In the genomic region with DNA sequence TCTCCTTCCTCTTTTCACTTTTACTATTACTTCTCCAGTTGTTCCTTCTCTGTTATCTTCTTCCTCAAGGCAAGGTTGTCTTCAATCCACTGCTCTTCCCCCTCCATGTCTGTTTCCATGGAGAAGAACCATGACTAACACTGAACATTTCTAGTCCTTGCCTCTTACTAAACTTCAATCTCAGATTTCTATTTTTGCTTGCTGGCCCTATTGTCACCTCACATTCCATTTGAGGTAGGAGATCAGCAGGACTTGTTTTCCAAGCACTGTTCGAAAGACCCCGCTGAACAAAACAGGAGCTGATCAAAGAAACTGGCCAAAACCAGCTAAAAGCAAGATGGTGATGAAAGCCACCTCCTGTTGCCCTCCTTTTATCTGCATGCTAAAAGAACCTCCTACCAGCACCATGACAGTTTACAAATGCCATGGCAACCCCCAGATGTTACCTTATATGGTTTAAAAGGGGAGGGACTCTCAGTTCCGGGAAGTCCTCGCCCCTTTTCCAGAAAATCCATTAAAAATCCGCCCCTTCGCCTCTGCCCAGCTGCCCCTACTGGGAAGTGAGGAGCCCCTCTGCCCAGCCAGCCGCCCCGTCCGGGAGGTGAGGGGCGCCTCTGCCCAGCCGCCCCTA, we compare ENCODE assay signal across 11 cellular contexts. TPM values are rescaled to one million over a fixed set of nuclear protein-coding genes. Genes with fewer than 3 reads are reported as not detected.
DNase-seq lines count a peak whose midpoint lies in the region; ATAC-seq and TF ChIP-seq lines count a peak whose summit lies in the region.
"Had no signal": no experiment of that assay in that cellular context is flagged by ENCODE, and none has a peak within 500 bp of the region (broad histone marks: within the 10 kb centered on the region; RNA-seq: fewer than 3 reads in every experiment).

No MANE protein-coding gene starts in this region.

- H3K9me3 Mint-ChIP-seq in activated T-cell treated with anti-CD3 and anti-CD28 coated beads, Interleukin-2, amount 50 U/mL, for 72 hours = no peaks in the 10 kb centered on the region
- H3K9me3 Mint-ChIP-seq: CD4-positive, alpha-beta memory T cell had no signal

- peak overlapping the region; percentile 13 for H3K4me2 ChIP-seq in skeletal muscle satellite cell (ENCODE audit: low read length)

- H3K4me3 ChIP-seq in skeletal muscle satellite cell (ENCODE audit: low read length) = no peak overlapping the region
- no peak overlapping the region for H3K4me3 ChIP-seq in MG63
- no peak overlapping the region for H3K4me3 ChIP-seq in gastrocnemius medialis

- H3K36me3 Mint-ChIP-seq in activated T-cell treated with anti-CD3 and anti-CD28 coated beads, Interleukin-2, amount 50 U/mL, for 72 hours (ENCODE audit: insufficient read depth in 2 of 2) = peaks cover 3 to 14% of the 10 kb centered on the region in 2 donors

- H3K36me3 ChIP-seq in skeletal muscle satellite cell (ENCODE audit: insufficient read depth, low read length) (peaks cover 30% of the 10 kb centered on the region), MG63 (peaks cover 47% of the 10 kb centered on the region), gastrocnemius medialis (no peaks in the 10 kb centered on the region)

- peak overlapping the region; percentile 25 for H3K27ac Mint-ChIP-seq in activated T-cell treated with anti-CD3 and anti-CD28 coated beads, Interleukin-2, amount 50 U/mL, for 72 hours

- no peak for TF ChIP-seq POLR2A in gastrocnemius medialis (IDR thresholded peaks at IDR 0.05)

- H3K27ac ChIP-seq in gastrocnemius medialis = no peak overlapping the region

- H3K9ac ChIP-seq in skeletal muscle satellite cell (ENCODE audit: low read depth, low read length) = no peak overlapping the region

- ATAC-seq in activated T-cell treated with anti-CD3 and anti-CD28 coated beads, Interleukin-2, amount 50 U/mL, for 72 hours (replicated peaks in 1 of 2) = no peak
- ATAC-seq in HG03439 (IDR thresholded peaks at IDR 0.05; ENCODE audit: unreplicated experiment) (no peak), gastrocnemius medialis (no peak)

- intact Hi-C loops in gastrocnemius medialis (cut with DNase I; ENCODE audit: low total_unique reads) = no loop called here

- peaks cover 30% of the 10 kb centered on the region for H3K4me1 Mint-ChIP-seq in activated T-cell treated with anti-CD3 and anti-CD28 coated beads, Interleukin-2, amount 50 U/mL, for 72 hours (ENCODE audit: low read depth)

- in situ Hi-C loops in gastrocnemius medialis (cut with MboI; ENCODE audit: low sequenced_read_pairs in 4 of 4) = no loop called here

- no peak for TF ChIP-seq CTCF in gastrocnemius medialis (IDR thresholded peaks at IDR 0.05 in 4 of 5, conservative IDR thresholded peaks at IDR 0.05 in 1 of 5)

- no peak for DNase-seq in activated T-cell treated with anti-CD3 and anti-CD28 coated beads, Interleukin-2, amount 50 U/mL, for 72 hours
- DNase-seq in activated T-cell treated with anti-CD3 and anti-CD28 coated beads for 4 hours (no peak), SK-N-DZ (ENCODE audit: low spot score) (peak; percentile 45), fibroblast of gingiva (ENCODE audit: low read depth) (peak; percentile 29), MG63 (no peak), gastrocnemius medialis (no peak)
- DNase-seq: activated naive CD4-positive, alpha-beta T cell; CD4-positive, alpha-beta memory T cell; stimulated activated CD4-positive, alpha-beta T cell treated with anti-CD3 and anti-CD28 coated beads, Interleukin-2, amount 100 ng/mL, for 48 hours had no signal

- H3K4me1 ChIP-seq in skeletal muscle satellite cell (ENCODE audit: control insufficient read depth, insufficient read depth, low read length) (peaks cover 11% of the 10 kb centered on the region), gastrocnemius medialis (peaks cover 3% of the 10 kb centered on the region in 2 donors)

- no peaks in the 10 kb centered on the region for H3K27me3 ChIP-seq in skeletal muscle satellite cell (ENCODE audit: control insufficient read depth, insufficient read depth, low read length)
- no peaks in the 10 kb centered on the region for H3K27me3 ChIP-seq in MG63
- no peaks in the 10 kb centered on the region for H3K27me3 ChIP-seq in gastrocnemius medialis

- no peaks in the 10 kb centered on the region for H3K27me3 Mint-ChIP-seq in activated T-cell treated with anti-CD3 and anti-CD28 coated beads, Interleukin-2, amount 50 U/mL, for 72 hours (ENCODE audit: low read depth)
- H3K27me3 Mint-ChIP-seq: CD4-positive, alpha-beta memory T cell had no signal

- H3K9me3 ChIP-seq in skeletal muscle satellite cell (replicated peaks; ENCODE audit: low read length) = no peaks in the 10 kb centered on the region
- H3K9me3 ChIP-seq in MG63 = no peaks in the 10 kb centered on the region
- no peaks in the 10 kb centered on the region for H3K9me3 ChIP-seq in gastrocnemius medialis

- H3K4me3 Mint-ChIP-seq in activated T-cell treated with anti-CD3 and anti-CD28 coated beads, Interleukin-2, amount 50 U/mL, for 72 hours = no peak overlapping the region
- H3K4me3 Mint-ChIP-seq: CD4-positive, alpha-beta memory T cell had no signal

RNA-seq across cellular contexts. Expression of gene GON4L, which starts 22.6 kb away (rescaled TPM):
- total RNA-seq in activated T-cell treated with anti-CD3 and anti-CD28 coated beads, Interleukin-2, amount 50 U/mL, for 72 hours = 10 to 100 TPM; 62.8 to 67.3 TPM
- 14.5 and 18.2 TPM in 2 replicates for polyA plus RNA-seq in SK-N-DZ (2014; cell fraction: cytosol; rRNA removed)
- 56.5 and 85.9 TPM in 2 replicates for polyA plus RNA-seq in SK-N-DZ (2014; cell fraction: nucleus; rRNA removed)
- total RNA-seq in skeletal muscle satellite cell (2012; rRNA removed) = 24.2 and 25.1 TPM in 2 replicates
- 11.6 and 15.6 TPM in 2 replicates for total RNA-seq in MG63 (2014; rRNA removed; shearing (Covaris generic); ENCODE audit: low replicate concordance)
- total RNA-seq in gastrocnemius medialis = 10 to 100 TPM; 17.2 to 36.1 (median 19.9) TPM

RNA-seq across cellular contexts. Expression of gene SYT11, which starts 25.0 kb away (rescaled TPM):
- total RNA-seq in activated T-cell treated with anti-CD3 and anti-CD28 coated beads, Interleukin-2, amount 50 U/mL, for 72 hours = 10 to 100 TPM; 30.6 to 35.3 TPM
- 92.1 and 102 TPM in 2 replicates for polyA plus RNA-seq in SK-N-DZ (2014; cell fraction: cytosol; rRNA removed)
- 34.6 and 40.4 TPM in 2 replicates for polyA plus RNA-seq in SK-N-DZ (2014; cell fraction: nucleus; rRNA removed)
- total RNA-seq in skeletal muscle satellite cell (2012; rRNA removed) = 18.8 and 22.1 TPM in 2 replicates
- total RNA-seq in MG63 (2014; rRNA removed; shearing (Covaris generic); ENCODE audit: low replicate concordance) = 47.9 and 48.6 TPM in 2 replicates
- 1 to 10 TPM; 2.4 to 5.3 (median 3.1) TPM for total RNA-seq in gastrocnemius medialis

Comparison
In these comparisons a context has a peak if more than half of its experiments do, and no peak if none do; other contexts are left out.
1. DNase-seq: peak in SK-N-DZ (single experiment) and fibroblast of gingiva (single experiment); none in activated T-cell treated with anti-CD3 and anti-CD28 coated beads, Interleukin-2, amount 50 U/mL, for 72 hours (0 of 2), activated T-cell treated with anti-CD3 and anti-CD28 coated beads for 4 hours (single experiment), MG63 (single experiment) and gastrocnemius medialis (0 of 2).